26 cellular contexts compared by ENCODE assay signal in genomic region chr5:159402328-159402727, GRCh38.
DNase-seq lines count a peak whose midpoint lies in the region; ATAC-seq and TF ChIP-seq lines count a peak whose summit lies in the region.
"Had no signal": no experiment of that assay in that cellular context is flagged by ENCODE, and none has a peak within 500 bp of the region (broad histone marks: within the 10 kb centered on the region; RNA-seq: fewer than 3 reads in every experiment).

No MANE protein-coding gene starts in this region.

- H3K27me3 ChIP-seq in SJCRH30, result no peaks in the 10 kb centered on the region; the same call in 1 of the 2 replicates
- H3K27me3 ChIP-seq: SJSA1 had no signal

- no peaks in the 10 kb centered on the region for H3K36me3 ChIP-seq in SJCRH30
- H3K36me3 ChIP-seq: gastroesophageal sphincter, SJSA1, suprapubic skin had no signal

- H3K27ac ChIP-seq in SJCRH30 (no peak overlapping the region), coronary artery (no peak overlapping the region)
- H3K27ac ChIP-seq: gastroesophageal sphincter, psoas muscle, SJSA1, suprapubic skin had no signal

- H3K9me3 ChIP-seq in SJCRH30 (replicated peaks), result no peaks in the 10 kb centered on the region
- H3K9me3 ChIP-seq: gastroesophageal sphincter, psoas muscle, SJSA1, suprapubic skin had no signal

- ATAC-seq in HG02610 (IDR thresholded peaks at IDR 0.05; ENCODE audit: unreplicated experiment) (peak; percentile 23), HG02763 (IDR thresholded peaks at IDR 0.05; ENCODE audit: unreplicated experiment) (no peak)
- ATAC-seq: activated CD4-positive, alpha-beta T cell treated with anti-CD3 and anti-CD28 coated beads for 36 hours; activated T-cell treated with anti-CD3 and anti-CD28 coated beads, Interleukin-2, amount 50 U/mL, for 72 hours; esophagus mucosa; gastroesophageal sphincter; psoas muscle; stimulated activated effector memory CD8-positive, alpha-beta T cell treated with anti-CD3 and anti-CD28 coated beads, Interleukin-12 subunit alpha, Interleukin-12 subunit beta, amount 100 ng/mL, for 72 hours had no signal

- H3K4me1 ChIP-seq in SJCRH30, result no peaks in the 10 kb centered on the region
- H3K4me1 ChIP-seq: gastroesophageal sphincter, psoas muscle, SJSA1 had no signal

- H3K4me3 ChIP-seq in SJCRH30 (no peak overlapping the region), coronary artery (no peak overlapping the region)
- H3K4me3 ChIP-seq: gastroesophageal sphincter, lung, psoas muscle, SJSA1, suprapubic skin had no signal

- peak; percentile 6 for DNase-seq in NCI-H2196 (lab: John Stamatoyannopoulos, UW; ENCODE audit: unreplicated experiment)
- no peak for DNase-seq in NCI-H2196 treated with DMSO at 0.1 percent for 48 hours (lab: John Stamatoyannopoulos, UW; ENCODE audit: unreplicated experiment)
- DNase-seq in SJCRH30, result peak; percentile 7 to 38
- peak; percentile 56 for DNase-seq in kidney tubule cell (ENCODE audit: low spot score)
- DNase-seq in retina, result no peak
- no peak for DNase-seq in coronary artery (ENCODE audit: low spot score)
- DNase-seq: activated CD4-positive, alpha-beta T cell treated with anti-CD3 and anti-CD28 coated beads for 36 hours; activated CD8-positive, alpha-beta memory T cell treated with anti-CD3 and anti-CD28 coated beads for 24 hours; activated naive CD4-positive, alpha-beta T cell treated with anti-CD3 and anti-CD28 coated beads for 36 hours; activated T-cell treated with anti-CD3 and anti-CD28 coated beads, Interleukin-2, amount 50 U/mL, for 72 hours; aorta; C1 segment of cervical spinal cord; effector CD8-positive, alpha-beta T cell; GDM1; H9; Kasumi-1; psoas muscle; stimulated activated CD4-positive, alpha-beta T cell treated with anti-CD3 and anti-CD28 coated beads, Interleukin-2, amount 100 ng/mL, for 24 hours had no signal

- no peak for TF ChIP-seq CTCF in coronary artery (IDR thresholded peaks at IDR 0.05)

Comparison
In these comparisons a context has a peak if more than half of its experiments do, and no peak if none do; other contexts are left out.
1. DNase-seq: peak in NCI-H2196 (single experiment), SJCRH30 (2 of 2) and kidney tubule cell (single experiment); none in NCI-H2196 treated with DMSO at 0.1 percent for 48 hours (single experiment), retina (single experiment) and coronary artery (single experiment).